In the genomic region with DNA sequence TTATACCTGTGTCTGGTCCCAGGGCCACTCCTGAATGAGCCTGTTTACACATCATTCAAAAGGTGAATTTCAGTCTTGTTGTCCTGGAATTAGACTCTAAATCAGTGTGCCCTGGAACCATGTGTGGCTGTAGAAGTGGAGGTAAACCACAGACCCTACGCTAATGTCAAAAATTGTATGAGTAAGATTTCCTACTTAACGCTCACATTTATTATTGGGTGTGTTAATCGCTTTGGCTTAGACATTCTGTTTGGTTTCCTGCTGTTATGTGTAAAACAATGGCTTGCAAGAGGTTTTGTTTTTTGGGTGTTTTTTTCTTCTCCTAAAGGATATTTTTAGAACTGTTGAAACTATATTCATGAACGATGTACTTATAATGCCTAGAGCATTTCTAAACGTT, we compare ENCODE assay signal across 1 cellular context.
TF ChIP-seq lines count a peak whose summit lies in the region.

No MANE protein-coding gene starts in this region.

TF ChIP-seq in GM23338, 12 proteins besides CTCF, POLR2A, EP300 and RAD21 (continued from another document):
- TF ChIP-seq, protein P1, sequence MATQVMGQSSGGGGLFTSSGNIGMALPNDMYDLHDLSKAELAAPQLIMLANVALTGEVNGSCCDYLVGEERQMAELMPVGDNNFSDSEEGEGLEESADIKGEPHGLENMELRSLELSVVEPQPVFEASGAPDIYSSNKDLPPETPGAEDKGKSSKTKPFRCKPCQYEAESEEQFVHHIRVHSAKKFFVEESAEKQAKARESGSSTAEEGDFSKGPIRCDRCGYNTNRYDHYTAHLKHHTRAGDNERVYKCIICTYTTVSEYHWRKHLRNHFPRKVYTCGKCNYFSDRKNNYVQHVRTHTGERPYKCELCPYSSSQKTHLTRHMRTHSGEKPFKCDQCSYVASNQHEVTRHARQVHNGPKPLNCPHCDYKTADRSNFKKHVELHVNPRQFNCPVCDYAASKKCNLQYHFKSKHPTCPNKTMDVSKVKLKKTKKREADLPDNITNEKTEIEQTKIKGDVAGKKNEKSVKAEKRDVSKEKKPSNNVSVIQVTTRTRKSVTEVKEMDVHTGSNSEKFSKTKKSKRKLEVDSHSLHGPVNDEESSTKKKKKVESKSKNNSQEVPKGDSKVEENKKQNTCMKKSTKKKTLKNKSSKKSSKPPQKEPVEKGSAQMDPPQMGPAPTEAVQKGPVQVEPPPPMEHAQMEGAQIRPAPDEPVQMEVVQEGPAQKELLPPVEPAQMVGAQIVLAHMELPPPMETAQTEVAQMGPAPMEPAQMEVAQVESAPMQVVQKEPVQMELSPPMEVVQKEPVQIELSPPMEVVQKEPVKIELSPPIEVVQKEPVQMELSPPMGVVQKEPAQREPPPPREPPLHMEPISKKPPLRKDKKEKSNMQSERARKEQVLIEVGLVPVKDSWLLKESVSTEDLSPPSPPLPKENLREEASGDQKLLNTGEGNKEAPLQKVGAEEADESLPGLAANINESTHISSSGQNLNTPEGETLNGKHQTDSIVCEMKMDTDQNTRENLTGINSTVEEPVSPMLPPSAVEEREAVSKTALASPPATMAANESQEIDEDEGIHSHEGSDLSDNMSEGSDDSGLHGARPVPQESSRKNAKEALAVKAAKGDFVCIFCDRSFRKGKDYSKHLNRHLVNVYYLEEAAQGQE (IDR thresholded peaks at IDR 0.05; ENCODE audit: unreplicated experiment) = no peak
- no peak for TF ChIP-seq EZH2 (IDR thresholded peaks at IDR 0.05; ENCODE audit: low read depth, unreplicated experiment)
- TF ChIP-seq, protein P2, sequence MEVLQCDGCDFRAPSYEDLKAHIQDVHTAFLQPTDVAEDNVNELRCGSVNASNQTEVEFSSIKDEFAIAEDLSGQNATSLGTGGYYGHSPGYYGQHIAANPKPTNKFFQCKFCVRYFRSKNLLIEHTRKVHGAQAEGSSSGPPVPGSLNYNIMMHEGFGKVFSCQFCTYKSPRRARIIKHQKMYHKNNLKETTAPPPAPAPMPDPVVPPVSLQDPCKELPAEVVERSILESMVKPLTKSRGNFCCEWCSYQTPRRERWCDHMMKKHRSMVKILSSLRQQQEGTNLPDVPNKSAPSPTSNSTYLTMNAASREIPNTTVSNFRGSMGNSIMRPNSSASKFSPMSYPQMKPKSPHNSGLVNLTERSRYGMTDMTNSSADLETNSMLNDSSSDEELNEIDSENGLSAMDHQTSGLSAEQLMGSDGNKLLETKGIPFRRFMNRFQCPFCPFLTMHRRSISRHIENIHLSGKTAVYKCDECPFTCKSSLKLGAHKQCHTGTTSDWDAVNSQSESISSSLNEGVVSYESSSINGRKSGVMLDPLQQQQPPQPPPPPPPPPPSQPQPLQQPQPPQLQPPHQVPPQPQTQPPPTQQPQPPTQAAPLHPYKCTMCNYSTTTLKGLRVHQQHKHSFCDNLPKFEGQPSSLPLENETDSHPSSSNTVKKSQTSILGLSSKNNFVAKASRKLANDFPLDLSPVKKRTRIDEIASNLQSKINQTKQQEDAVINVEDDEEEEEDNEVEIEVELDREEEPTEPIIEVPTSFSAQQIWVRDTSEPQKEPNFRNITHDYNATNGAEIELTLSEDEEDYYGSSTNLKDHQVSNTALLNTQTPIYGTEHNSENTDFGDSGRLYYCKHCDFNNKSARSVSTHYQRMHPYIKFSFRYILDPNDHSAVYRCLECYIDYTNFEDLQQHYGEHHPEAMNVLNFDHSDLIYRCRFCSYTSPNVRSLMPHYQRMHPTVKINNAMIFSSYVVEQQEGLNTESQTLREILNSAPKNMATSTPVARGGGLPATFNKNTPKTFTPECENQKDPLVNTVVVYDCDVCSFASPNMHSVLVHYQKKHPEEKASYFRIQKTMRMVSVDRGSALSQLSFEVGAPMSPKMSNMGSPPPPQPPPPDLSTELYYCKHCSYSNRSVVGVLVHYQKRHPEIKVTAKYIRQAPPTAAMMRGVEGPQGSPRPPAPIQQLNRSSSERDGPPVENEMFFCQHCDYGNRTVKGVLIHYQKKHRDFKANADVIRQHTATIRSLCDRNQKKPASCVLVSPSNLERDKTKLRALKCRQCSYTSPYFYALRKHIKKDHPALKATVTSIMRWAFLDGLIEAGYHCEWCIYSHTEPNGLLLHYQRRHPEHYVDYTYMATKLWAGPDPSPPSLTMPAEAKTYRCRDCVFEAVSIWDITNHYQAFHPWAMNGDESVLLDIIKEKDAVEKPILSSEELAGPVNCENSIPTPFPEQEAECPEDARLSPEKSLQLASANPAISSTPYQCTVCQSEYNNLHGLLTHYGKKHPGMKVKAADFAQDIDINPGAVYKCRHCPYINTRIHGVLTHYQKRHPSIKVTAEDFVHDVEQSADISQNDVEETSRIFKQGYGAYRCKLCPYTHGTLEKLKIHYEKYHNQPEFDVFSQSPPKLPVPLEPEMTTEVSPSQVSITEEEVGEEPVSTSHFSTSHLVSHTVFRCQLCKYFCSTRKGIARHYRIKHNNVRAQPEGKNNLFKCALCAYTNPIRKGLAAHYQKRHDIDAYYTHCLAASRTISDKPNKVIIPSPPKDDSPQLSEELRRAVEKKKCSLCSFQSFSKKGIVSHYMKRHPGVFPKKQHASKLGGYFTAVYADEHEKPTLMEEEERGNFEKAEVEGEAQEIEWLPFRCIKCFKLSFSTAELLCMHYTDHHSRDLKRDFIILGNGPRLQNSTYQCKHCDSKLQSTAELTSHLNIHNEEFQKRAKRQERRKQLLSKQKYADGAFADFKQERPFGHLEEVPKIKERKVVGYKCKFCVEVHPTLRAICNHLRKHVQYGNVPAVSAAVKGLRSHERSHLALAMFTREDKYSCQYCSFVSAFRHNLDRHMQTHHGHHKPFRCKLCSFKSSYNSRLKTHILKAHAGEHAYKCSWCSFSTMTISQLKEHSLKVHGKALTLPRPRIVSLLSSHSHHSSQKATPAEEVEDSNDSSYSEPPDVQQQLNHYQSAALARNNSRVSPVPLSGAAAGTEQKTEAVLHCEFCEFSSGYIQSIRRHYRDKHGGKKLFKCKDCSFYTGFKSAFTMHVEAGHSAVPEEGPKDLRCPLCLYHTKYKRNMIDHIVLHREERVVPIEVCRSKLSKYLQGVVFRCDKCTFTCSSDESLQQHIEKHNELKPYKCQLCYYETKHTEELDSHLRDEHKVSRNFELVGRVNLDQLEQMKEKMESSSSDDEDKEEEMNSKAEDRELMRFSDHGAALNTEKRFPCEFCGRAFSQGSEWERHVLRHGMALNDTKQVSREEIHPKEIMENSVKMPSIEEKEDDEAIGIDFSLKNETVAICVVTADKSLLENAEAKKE (CRISPR knock-in tag; IDR thresholded peaks at IDR 0.05) = no peak
